Comparison of ENCODE assay signal across 32 cellular contexts in the genomic region with DNA sequence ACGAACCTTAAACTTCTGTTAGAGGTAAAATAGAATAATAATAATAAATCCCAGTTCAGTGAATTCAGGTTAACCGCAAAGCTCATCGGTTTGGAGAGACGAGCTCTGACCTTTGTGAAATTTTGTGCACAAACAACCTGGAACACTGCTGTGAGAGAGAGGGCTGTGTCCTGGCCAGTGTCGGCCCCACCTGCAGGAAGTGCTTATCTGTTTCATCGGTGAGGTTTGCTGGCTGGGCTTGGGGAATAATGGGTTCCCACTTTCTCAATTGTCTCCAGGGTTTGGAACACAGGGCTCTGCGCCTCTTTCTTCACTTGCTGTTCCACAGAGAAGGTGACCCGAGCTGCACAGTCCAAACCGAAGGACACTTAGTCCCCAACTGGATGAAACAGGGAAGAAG.
"Had no signal": no experiment of that assay in that cellular context is flagged by ENCODE, and none has a peak within 500 bp of the region (broad histone marks: within the 10 kb centered on the region; RNA-seq: fewer than 3 reads in every experiment).

No MANE protein-coding gene starts in this region.

- H3K36me3 Mint-ChIP-seq: activated CD4-positive, alpha-beta memory T cell treated with anti-CD3 and anti-CD28 coated beads for 36 hours; activated naive CD4-positive, alpha-beta T cell treated with anti-CD3 and anti-CD28 coated beads, Interleukin-2, amount 50 U/mL, for 72 hours; T-cell had no signal

- H3K9ac ChIP-seq: KMS-11 had no signal

- DNase-seq: activated CD4-positive, alpha-beta memory T cell treated with anti-CD3 and anti-CD28 coated beads for 36 hours; activated CD4-positive, alpha-beta T cell treated with anti-CD3 and anti-CD28 coated beads for 36 hours; activated CD4-positive, alpha-beta T cell treated with anti-CD3 and anti-CD28 coated beads, Interleukin-2, amount 10 ng/mL, durations not matched to agents 7 days and 5 days; activated CD8-positive, alpha-beta memory T cell treated with anti-CD3 and anti-CD28 coated beads, Interleukin-2, amount 50 U/mL, for 4 hours; activated gamma-delta T cell treated with Interleukin-2 at 50 U/mL for 16 hours; activated naive CD4-positive, alpha-beta T cell treated with anti-CD3 and anti-CD28 coated beads for 36 hours; activated T-cell treated with anti-CD3 and anti-CD28 coated beads for 4 hours; activated T-cell treated with anti-CD3 and anti-CD28 coated beads, Interleukin-2, amount 50 U/mL, for 4 hours; adrenal gland; body of pancreas; NCI-H1092 treated with DMSO at 0.1 percent for 48 hours; NCI-H1417; NCI-H146; NCI-H187; NCI-H2029 treated with DMSO at 0.1 percent for 48 hours; NCI-H2107; NCI-H2171; NCI-H510A; NCI-H526; NCI-H748 treated with DMSO at 0.1 percent for 48 hours; NK-92 treated with Interleukin-12 subunit alpha and Interleukin-12 subunit beta, amount 100 ng/mL, for 24 hours; PC-3; Peyer's patch; RPMI8226; SIG-M5; T-cell; T-helper 2 cell; T1000 had no signal

- H3K9me3 Mint-ChIP-seq: activated CD4-positive, alpha-beta memory T cell treated with anti-CD3 and anti-CD28 coated beads for 36 hours; activated CD4-positive, alpha-beta T cell treated with anti-CD3 and anti-CD28 coated beads, Interleukin-2, amount 10 ng/mL, durations not matched to agents 7 days and 5 days; activated naive CD4-positive, alpha-beta T cell treated with anti-CD3 and anti-CD28 coated beads for 36 hours; activated naive CD4-positive, alpha-beta T cell treated with anti-CD3 and anti-CD28 coated beads, Interleukin-2, amount 50 U/mL, for 72 hours; activated T-cell treated with anti-CD3 and anti-CD28 coated beads, Interleukin-2, amount 50 U/mL, for 4 hours; activated T-helper 1 cell treated with anti-CD3 and anti-CD28 coated beads, Interleukin-12 subunit alpha, Interleukin-12 subunit beta, Interleukin-2, Interleukin-4 antibody, amounts not matched to agents 30 ng/mL and 10 ng/mL and 1 ng/mL, durations not matched to agents 14 hours and 24 hours and 36 hours; T-cell had no signal

- H3K4me2 ChIP-seq: KMS-11 had no signal

- H3K27me3 ChIP-seq: Peyer's patch had no signal

- H3K4me3 Mint-ChIP-seq: activated CD4-positive, alpha-beta memory T cell treated with anti-CD3 and anti-CD28 coated beads for 36 hours; activated CD4-positive, alpha-beta T cell treated with anti-CD3 and anti-CD28 coated beads for 36 hours; activated CD4-positive, alpha-beta T cell treated with anti-CD3 and anti-CD28 coated beads, Interleukin-2, amount 10 ng/mL, durations not matched to agents 7 days and 5 days; activated naive CD4-positive, alpha-beta T cell treated with anti-CD3 and anti-CD28 coated beads for 36 hours; activated T-cell treated with anti-CD3 and anti-CD28 coated beads, Interleukin-2, amount 50 U/mL, for 4 hours; activated T-helper 1 cell treated with anti-CD3 and anti-CD28 coated beads, Interleukin-12 subunit alpha, Interleukin-12 subunit beta, Interleukin-2, Interleukin-4 antibody, amounts not matched to agents 30 ng/mL and 10 ng/mL and 1 ng/mL, durations not matched to agents 14 hours and 24 hours and 36 hours; T-cell had no signal

- H3K27ac Mint-ChIP-seq: activated CD4-positive, alpha-beta memory T cell treated with anti-CD3 and anti-CD28 coated beads for 36 hours; activated CD4-positive, alpha-beta T cell treated with anti-CD3 and anti-CD28 coated beads for 36 hours; activated CD4-positive, alpha-beta T cell treated with anti-CD3 and anti-CD28 coated beads, Interleukin-2, amount 10 ng/mL, durations not matched to agents 7 days and 5 days; activated naive CD4-positive, alpha-beta T cell treated with anti-CD3 and anti-CD28 coated beads for 36 hours; activated naive CD4-positive, alpha-beta T cell treated with anti-CD3 and anti-CD28 coated beads, Interleukin-2, amount 50 U/mL, for 72 hours; activated T-helper 1 cell treated with anti-CD3 and anti-CD28 coated beads, Interleukin-12 subunit alpha, Interleukin-12 subunit beta, Interleukin-2, Interleukin-4 antibody, amounts not matched to agents 30 ng/mL and 10 ng/mL and 1 ng/mL, durations not matched to agents 14 hours and 24 hours and 36 hours; T-cell had no signal

- H3K4me1 ChIP-seq: adrenal gland, body of pancreas, breast epithelium, Peyer's patch had no signal

- H3K4me1 Mint-ChIP-seq: activated CD4-positive, alpha-beta T cell treated with anti-CD3 and anti-CD28 coated beads for 36 hours; activated CD4-positive, alpha-beta T cell treated with anti-CD3 and anti-CD28 coated beads, Interleukin-2, amount 10 ng/mL, durations not matched to agents 7 days and 5 days; T-cell had no signal

- H3K27ac ChIP-seq: adrenal gland, body of pancreas, breast epithelium, KMS-11, Peyer's patch had no signal

- H3K36me3 ChIP-seq: adrenal gland, breast epithelium, Peyer's patch had no signal

- H3K4me3 ChIP-seq: adrenal gland, body of pancreas, breast epithelium, Peyer's patch had no signal

- ATAC-seq: activated CD4-positive, alpha-beta T cell treated with anti-CD3 and anti-CD28 coated beads for 36 hours; activated naive CD4-positive, alpha-beta T cell treated with anti-CD3 and anti-CD28 coated beads, Interleukin-2, amount 50 U/mL, for 72 hours; activated T-cell treated with anti-CD3 and anti-CD28 coated beads, Interleukin-2, amount 50 U/mL, for 4 hours; body of pancreas; PC-3; T-cell had no signal

- H3K9me3 ChIP-seq: adrenal gland, body of pancreas, breast epithelium, Peyer's patch had no signal
